Comparison of ENCODE assay signal across 7 cellular contexts in genomic region chr11:71453021-71453910, GRCh38. TPM values are rescaled to one million over a fixed set of nuclear protein-coding genes. Genes with fewer than 3 reads are reported as not detected.
DNase-seq lines count a peak whose midpoint lies in the region; ATAC-seq, FAIRE-seq and TF ChIP-seq lines count a peak whose summit lies in the region.

TSS of gene NADSYN1 (plus strand) at chr11:71453203. CDS start at chr11:71453297, 94 bp downstream.

- TF ChIP-seq CTCF in WERI-Rb-1 (IDR thresholded peaks at IDR 0.05; ENCODE audit: low read depth, low read length) (no peak), breast epithelium (IDR thresholded peaks at IDR 0.05) (no peak)

- no peak for FAIRE-seq in small intestine (lab: Jason Lieb, UNC)

- H3K27ac ChIP-seq in WERI-Rb-1, result peak within 1 kb of the TSS; percentile 60
- H3K27ac ChIP-seq in breast epithelium, result peak within 1 kb of the TSS; percentile 65 to 84
- peak within 1 kb of the TSS; percentile 74 to 90 for H3K27ac ChIP-seq in small intestine (ENCODE audit: low read depth in 1 of 2, low read length in 1 of 2)

- H3K27me3 ChIP-seq in WERI-Rb-1 (ENCODE audit: insufficient read depth, low read depth, severe bottlenecking) (no peaks in the 10 kb centered on the region), breast epithelium (no peaks in the 10 kb centered on the region), small intestine (ENCODE audit: control insufficient read depth in 2 of 2, insufficient read depth in 2 of 2, low read length in 2 of 2) (no peaks in the 10 kb centered on the region)

- ATAC-seq in HG03097 (IDR thresholded peaks at IDR 0.05; ENCODE audit: low FRiP score, unreplicated experiment), result peak; percentile 56

- intact Hi-C loops in breast epithelium (cut with DNase I; ENCODE audit: low total_unique reads), result no loop called here

- WGBS in small intestine, 3 donors, result 1% methylated on average over 48 to 63 of the region's 63 CpGs

- H3K4me3 ChIP-seq in WERI-Rb-1 (ENCODE audit: low read depth, low read length) (peak within 1 kb of the TSS; percentile 71), breast epithelium (peak within 1 kb of the TSS; percentile 84 to 95 (median 86)), small intestine (ENCODE audit: low read depth in 1 of 2, low read length in 2 of 2) (peak within 1 kb of the TSS; percentile 56 to 87)

- H3K36me3 ChIP-seq in WERI-Rb-1 (peaks cover 30% of the 10 kb centered on the region), breast epithelium (peaks cover 3% of the 10 kb centered on the region), small intestine (ENCODE audit: control insufficient read depth in 2 of 2, insufficient read depth in 2 of 2, low read length in 2 of 2) (peaks cover under 1 to 12% of the 10 kb centered on the region in 2 donors)

- H3K4me1 ChIP-seq in breast epithelium (peaks cover 0 to 6% of the 10 kb centered on the region in 2 donors), small intestine (ENCODE audit: control insufficient read depth in 2 of 2, insufficient read depth in 1 of 2, low read depth in 1 of 2, low read length in 1 of 2) (peaks cover 2 to 4% of the 10 kb centered on the region in 2 donors)

- TF ChIP-seq POLR2A in GM18526 (IDR thresholded peaks at IDR 0.05; ENCODE audit: extremely low read depth, insufficient read length), result peak; percentile 78
- peak; percentile 50 for TF ChIP-seq POLR2A in breast epithelium (IDR thresholded peaks at IDR 0.05)

- H3K9me3 ChIP-seq in WERI-Rb-1 (ENCODE audit: severe bottlenecking) (no peaks in the 10 kb centered on the region), breast epithelium (no peaks in the 10 kb centered on the region), small intestine (ENCODE audit: control insufficient read depth, low read depth) (no peaks in the 10 kb centered on the region)

- DNase-seq in NCI-H2227 (lab: John Stamatoyannopoulos, UW; ENCODE audit: unreplicated experiment) (peak; percentile 98), WERI-Rb-1 (peak; percentile 98), breast epithelium (ENCODE audit: low spot score in 2 of 2) (peak; percentile 94 to 97), iPS-NIHi11 (ENCODE audit: low spot score) (peak; percentile 99), small intestine (peak; percentile 96)

RNA-seq across cellular contexts. Expression of gene NADSYN1, which starts in this region (rescaled TPM):
- 10 to 100 TPM; 58.6 to 83.6 (median 70.5) TPM for total RNA-seq in breast epithelium
- 100 to 1,000 TPM in 2 of 3 donors, 10 to 100 TPM in 1; 85.7 to 210 (median 108) TPM for polyA plus RNA-seq in small intestine

Comparison
In these comparisons a context has a peak if more than half of its experiments do, and no peak if none do; other contexts are left out.
1. Peak in every context shown above with its lines: DNase-seq, ATAC-seq, H3K4me3 ChIP-seq and H3K27ac ChIP-seq.